In genomic region chr5:139638736-139639618, GRCh38 we compare ENCODE assay signal across 8 cellular contexts. TPM values are rescaled to one million over a fixed set of nuclear protein-coding genes. Genes with fewer than 3 reads are reported as not detected.
DNase-seq lines count a peak whose midpoint lies in the region; ATAC-seq and TF ChIP-seq lines count a peak whose summit lies in the region.

No MANE protein-coding gene starts in this region.

- H3K9ac ChIP-seq in liver (ENCODE audit: low read depth in 1 of 2, low read length in 2 of 2): peak overlapping the region in 1 of 2 donors; percentile 16

- H3K9me3 Mint-ChIP-seq in activated CD8-positive, alpha-beta T cell treated with anti-CD3 and anti-CD28 coated beads, Interleukin-2, amount 10 ng/mL, durations not matched to agents 7 days and 5 days (ENCODE audit: insufficient read depth): no peaks in the 10 kb centered on the region
- H3K9me3 Mint-ChIP-seq in activated CD8-positive, alpha-beta T cell treated with anti-CD3 and anti-CD28 coated beads for 36 hours: no peaks in the 10 kb centered on the region
- no peaks in the 10 kb centered on the region for H3K9me3 Mint-ChIP-seq in activated CD4-positive, alpha-beta memory T cell treated with anti-CD3 and anti-CD28 coated beads for 36 hours

- H3K4me3 ChIP-seq in liver (ENCODE audit: low read depth in 1 of 3, low read length in 3 of 3): no peak overlapping the region

- H3K4me1 ChIP-seq in liver (ENCODE audit: control insufficient read depth in 4 of 4, insufficient read depth in 4 of 4, low read length in 3 of 4): peaks cover 40 to 76% (median 64%) of the 10 kb centered on the region in 4 donors

- H3K27ac ChIP-seq in liver (ENCODE audit: low read depth in 1 of 2, low read length in 2 of 2): peak overlapping the region; percentile 97 to 99
- peak overlapping the region; percentile 77 for H3K27ac ChIP-seq in temporal lobe (ENCODE audit: low read depth, low read length)

- DNase-seq in activated CD8-positive, alpha-beta T cell treated with anti-CD3 and anti-CD28 coated beads, Interleukin-2, amount 10 ng/mL, durations not matched to agents 7 days and 5 days: peak; percentile 18
- DNase-seq in activated CD8-positive, alpha-beta T cell treated with anti-CD3 and anti-CD28 coated beads for 36 hours: no peak
- peak; percentile 6 for DNase-seq in activated CD4-positive, alpha-beta memory T cell treated with anti-CD3 and anti-CD28 coated beads for 36 hours
- DNase-seq in HCEC 1CT: no peak

- H3K27me3 ChIP-seq in liver (ENCODE audit: control insufficient read depth in 4 of 4, insufficient read depth in 4 of 4, low read length in 3 of 4): no peaks in the 10 kb centered on the region

- H3K27ac Mint-ChIP-seq in activated CD8-positive, alpha-beta T cell treated with anti-CD3 and anti-CD28 coated beads, Interleukin-2, amount 10 ng/mL, durations not matched to agents 7 days and 5 days: no peak overlapping the region
- H3K27ac Mint-ChIP-seq in activated CD8-positive, alpha-beta T cell treated with anti-CD3 and anti-CD28 coated beads for 36 hours: no peak overlapping the region
- H3K27ac Mint-ChIP-seq in activated CD4-positive, alpha-beta memory T cell treated with anti-CD3 and anti-CD28 coated beads for 36 hours: peak overlapping the region; percentile 5

- peaks cover 39% of the 10 kb centered on the region for H3K4me1 Mint-ChIP-seq in activated CD8-positive, alpha-beta T cell treated with anti-CD3 and anti-CD28 coated beads, Interleukin-2, amount 10 ng/mL, durations not matched to agents 7 days and 5 days (ENCODE audit: low read depth)
- H3K4me1 Mint-ChIP-seq in activated CD8-positive, alpha-beta T cell treated with anti-CD3 and anti-CD28 coated beads for 36 hours (ENCODE audit: low read depth): peaks cover 39% of the 10 kb centered on the region
- peaks cover 32% of the 10 kb centered on the region for H3K4me1 Mint-ChIP-seq in activated CD4-positive, alpha-beta memory T cell treated with anti-CD3 and anti-CD28 coated beads for 36 hours (ENCODE audit: low read depth)

- 61% methylated on average over 12 of the region's 12 CpGs for WGBS in liver

- CTCF ChIA-PET in activated CD8-positive, alpha-beta T cell treated with anti-CD3 and anti-CD28 coated beads, Interleukin-2, amount 10 ng/mL, durations not matched to agents 7 days and 5 days (lab: Charles Lee): interaction anchor here (1.3 to 8.1 kb wide), 3 partner anchors 12 to 217 kb away, joined by 5 to 100 read pairs (median 6); partner anchors contain the start of gene CXXC5
- CTCF ChIA-PET in activated CD8-positive, alpha-beta T cell treated with anti-CD3 and anti-CD28 coated beads for 36 hours (lab: Charles Lee): interaction anchor here (0.7 to 9.9 kb wide), 8 partner anchors 8 to 203 kb away, joined by 3 to 211 read pairs (median 3); partner anchors contain the start of gene CXXC5
- CTCF ChIA-PET in activated CD4-positive, alpha-beta memory T cell treated with anti-CD3 and anti-CD28 coated beads for 36 hours (lab: Charles Lee): interaction anchor here (1.0 to 8.8 kb wide), 2 partner anchors 9 to 128 kb away, joined by 3 to 145 read pairs; partner anchors contain the start of gene CXXC5

- H3K36me3 ChIP-seq in liver (ENCODE audit: control insufficient read depth in 4 of 4, insufficient read depth in 3 of 4, low read depth in 1 of 4, low read length in 3 of 4): no peaks in the 10 kb centered on the region

- TF ChIP-seq CTCF in activated CD8-positive, alpha-beta T cell treated with anti-CD3 and anti-CD28 coated beads for 36 hours (IDR thresholded peaks at IDR 0.05): no peak
- no peak for TF ChIP-seq CTCF in liver (IDR thresholded peaks at IDR 0.05; ENCODE audit: low read depth, low read length, missing input control)

- no peak for TF ChIP-seq RAD21 in liver (IDR thresholded peaks at IDR 0.05)

- no peak for ATAC-seq in activated CD8-positive, alpha-beta T cell treated with anti-CD3 and anti-CD28 coated beads, Interleukin-2, amount 10 ng/mL, durations not matched to agents 7 days and 5 days
- ATAC-seq in activated CD8-positive, alpha-beta T cell treated with anti-CD3 and anti-CD28 coated beads for 36 hours: no peak
- ATAC-seq in HG03139 (IDR thresholded peaks at IDR 0.05; ENCODE audit: unreplicated experiment) (no peak), GM19324 (IDR thresholded peaks at IDR 0.05; ENCODE audit: low FRiP score, unreplicated experiment) (no peak)

- intact Hi-C loops in activated CD8-positive, alpha-beta T cell treated with anti-CD3 and anti-CD28 coated beads for 36 hours (cut with micrococcal nuclease): loop anchor here (5.0 kb wide), 1 partner anchor 108 kb away; no protein-coding TSS in a partner anchor
- intact Hi-C loops in activated CD4-positive, alpha-beta memory T cell treated with anti-CD3 and anti-CD28 coated beads for 36 hours (cut with micrococcal nuclease): loop anchor here (5.0 kb wide), 2 partner anchors 73 to 127 kb away; no protein-coding TSS in a partner anchor

- POLR2A ChIA-PET in activated CD8-positive, alpha-beta T cell treated with anti-CD3 and anti-CD28 coated beads, Interleukin-2, amount 10 ng/mL, durations not matched to agents 7 days and 5 days (lab: Charles Lee): interaction anchor here (1.0 to 2.3 kb wide), 3 partner anchors 9 to 157 kb away, joined by 3 to 12 read pairs (median 3); partner anchors contain the start of genes CXXC5 and STING1
- POLR2A ChIA-PET in activated CD8-positive, alpha-beta T cell treated with anti-CD3 and anti-CD28 coated beads for 36 hours (lab: Charles Lee): interaction anchor here (0.9 to 6.6 kb wide), 3 partner anchors 11 to 51 kb away, joined by 3 to 87 read pairs (median 4); partner anchors contain the start of gene CXXC5
- POLR2A ChIA-PET in activated CD4-positive, alpha-beta memory T cell treated with anti-CD3 and anti-CD28 coated beads for 36 hours (lab: Charles Lee): interaction anchor here (1.5 to 2.4 kb wide), 2 partner anchors 9 to 11 kb away, joined by 3 to 13 read pairs; partner anchors contain the start of gene CXXC5

- H3K27me3 Mint-ChIP-seq in activated CD8-positive, alpha-beta T cell treated with anti-CD3 and anti-CD28 coated beads, Interleukin-2, amount 10 ng/mL, durations not matched to agents 7 days and 5 days (ENCODE audit: low read depth): no peaks in the 10 kb centered on the region
- no peaks in the 10 kb centered on the region for H3K27me3 Mint-ChIP-seq in activated CD8-positive, alpha-beta T cell treated with anti-CD3 and anti-CD28 coated beads for 36 hours
- H3K27me3 Mint-ChIP-seq in activated CD4-positive, alpha-beta memory T cell treated with anti-CD3 and anti-CD28 coated beads for 36 hours: no peaks in the 10 kb centered on the region

- peaks cover 10% of the 10 kb centered on the region for H3K36me3 Mint-ChIP-seq in activated CD8-positive, alpha-beta T cell treated with anti-CD3 and anti-CD28 coated beads, Interleukin-2, amount 10 ng/mL, durations not matched to agents 7 days and 5 days (ENCODE audit: low read depth)
- no peaks in the 10 kb centered on the region for H3K36me3 Mint-ChIP-seq in activated CD8-positive, alpha-beta T cell treated with anti-CD3 and anti-CD28 coated beads for 36 hours (ENCODE audit: low read depth)
- H3K36me3 Mint-ChIP-seq in activated CD4-positive, alpha-beta memory T cell treated with anti-CD3 and anti-CD28 coated beads for 36 hours: no peaks in the 10 kb centered on the region

- H3K4me3 Mint-ChIP-seq in activated CD8-positive, alpha-beta T cell treated with anti-CD3 and anti-CD28 coated beads, Interleukin-2, amount 10 ng/mL, durations not matched to agents 7 days and 5 days: no peak overlapping the region
- H3K4me3 Mint-ChIP-seq in activated CD8-positive, alpha-beta T cell treated with anti-CD3 and anti-CD28 coated beads for 36 hours: no peak overlapping the region
- H3K4me3 Mint-ChIP-seq in activated CD4-positive, alpha-beta memory T cell treated with anti-CD3 and anti-CD28 coated beads for 36 hours: no peak overlapping the region

- no peaks in the 10 kb centered on the region for H3K9me3 ChIP-seq in liver (ENCODE audit: control insufficient read depth in 4 of 4, low read length in 3 of 4)

TF ChIP-seq in liver, 16 proteins besides CTCF, POLR2A, EP300 and RAD21 (continues in another document):
- TF ChIP-seq FOXA1 (IDR thresholded peaks at IDR 0.05) (no peak), NR2F2 (IDR thresholded peaks at IDR 0.05) (no peak), HNF4A (conservative IDR thresholded peaks at IDR 0.05) (no peak), JUND (IDR thresholded peaks at IDR 0.05) (no peak), SP1 (IDR thresholded peaks at IDR 0.05) (no peak), ATF3 (IDR thresholded peaks at IDR 0.05) (no peak), EGR1 (IDR thresholded peaks at IDR 0.05; ENCODE audit: low read depth in 2 of 2) (no peak)

RNA-seq across cellular contexts. Expression of gene CXXC5, which starts 9.2 kb away (rescaled TPM):
- 1 to 10 TPM; 1.2 to 2.0 TPM for total RNA-seq in activated CD8-positive, alpha-beta T cell treated with anti-CD3 and anti-CD28 coated beads, Interleukin-2, amount 10 ng/mL, durations not matched to agents 7 days and 5 days
- 1 to 10 TPM; 3.5 to 4.3 TPM for total RNA-seq in activated CD8-positive, alpha-beta T cell treated with anti-CD3 and anti-CD28 coated beads for 36 hours
- 1 to 10 TPM in 1 of 2 experiments, under 1 TPM in 1; 0.82 to 1.0 TPM for total RNA-seq in activated CD4-positive, alpha-beta memory T cell treated with anti-CD3 and anti-CD28 coated beads for 36 hours
- total RNA-seq in liver (10 to 100 TPM; 59.1 to 78.6 TPM), temporal lobe (33.4 TPM)
- polyA plus RNA-seq in liver: 10 to 100 TPM; 40.6 to 70.0 TPM

Comparison
In these comparisons a context has a peak if more than half of its experiments do, and no peak if none do; other contexts are left out.
1. DNase-seq: peak in activated CD8-positive, alpha-beta T cell treated with anti-CD3 and anti-CD28 coated beads, Interleukin-2, amount 10 ng/mL, durations not matched to agents 7 days and 5 days (single experiment) and activated CD4-positive, alpha-beta memory T cell treated with anti-CD3 and anti-CD28 coated beads for 36 hours (single experiment); none in activated CD8-positive, alpha-beta T cell treated with anti-CD3 and anti-CD28 coated beads for 36 hours (single experiment) and HCEC 1CT (single experiment).